Comparison of ENCODE assay signal across 14 cellular contexts in the genomic region with DNA sequence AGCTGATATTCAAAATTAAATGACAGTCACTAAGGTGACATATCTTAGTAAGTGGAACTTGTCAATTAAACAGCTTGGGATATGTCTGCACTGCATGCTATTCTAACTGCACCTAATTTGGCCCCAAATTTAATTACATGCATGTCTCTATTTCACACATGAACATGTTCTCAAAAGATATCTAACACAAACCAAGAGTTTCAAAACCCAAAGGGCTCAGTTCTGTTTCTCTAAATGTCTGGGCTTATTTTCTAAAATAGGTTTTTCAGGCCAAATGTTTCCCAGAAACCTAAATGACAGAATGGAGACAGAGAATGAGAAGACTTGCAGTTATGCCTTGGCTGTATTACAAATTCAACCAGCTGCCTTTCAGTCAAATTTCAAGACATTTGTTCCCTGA. TPM values are rescaled to one million over a fixed set of nuclear protein-coding genes. Genes with fewer than 3 reads are reported as not detected.
DNase-seq lines count a peak whose midpoint lies in the region; ATAC-seq and TF ChIP-seq lines count a peak whose summit lies in the region.
"Had no signal": no experiment of that assay in that cellular context is flagged by ENCODE, and none has a peak within 500 bp of the region (broad histone marks: within the 10 kb centered on the region; RNA-seq: fewer than 3 reads in every experiment).

No MANE protein-coding gene starts in this region.

- no peak for DNase-seq in stimulated activated naive CD8-positive, alpha-beta T cell treated with anti-CD3 and anti-CD28 coated beads, Interleukin-15, amount 100 ng/mL, for 72 hours
- no peak for DNase-seq in stimulated activated naive CD8-positive, alpha-beta T cell treated with anti-CD3 and anti-CD28 coated beads, Interleukin-15, Interleukin-2, amounts not matched to agents 100 U/mL and 50 U/mL, for 24 hours
- DNase-seq in natural killer cell (no peak), SK-N-DZ (ENCODE audit: low spot score) (no peak)
- DNase-seq: BE2C; CD4-positive, alpha-beta memory T cell; DMS79; H7 had no signal

- TF ChIP-seq CTCF in OCI-LY3 (IDR thresholded peaks at IDR 0.05; ENCODE audit: low read depth, low read length) = no peak
- no peak for TF ChIP-seq CTCF in natural killer cell (IDR thresholded peaks at IDR 0.05)

- peak overlapping the region; percentile 48 for H3K4me2 ChIP-seq in OCI-LY3 (ENCODE audit: low read length)
- H3K4me2 ChIP-seq: A549, GM23338 had no signal

- H3K79me2 ChIP-seq in OCI-LY3 (ENCODE audit: low read length) = peaks cover 46% of the 10 kb centered on the region

- no peaks in the 10 kb centered on the region for H3K27me3 ChIP-seq in OCI-LY3 (ENCODE audit: low read depth, low read length)
- H3K27me3 ChIP-seq: BE2C had no signal

- no peaks in the 10 kb centered on the region for H3K9me3 Mint-ChIP-seq in stimulated activated naive CD8-positive, alpha-beta T cell treated with anti-CD3 and anti-CD28 coated beads, Interleukin-15, amount 100 ng/mL, for 72 hours
- H3K9me3 Mint-ChIP-seq in natural killer cell = no peaks in the 10 kb centered on the region
- H3K9me3 Mint-ChIP-seq: CD4-positive, alpha-beta memory T cell; GM23338 had no signal

- H4K20me1 ChIP-seq in OCI-LY3 (ENCODE audit: insufficient read depth, low read length) = no peaks in the 10 kb centered on the region

- H3K9ac ChIP-seq in OCI-LY3 (ENCODE audit: low read length) = peak overlapping the region; percentile 56

- H3K4me1 Mint-ChIP-seq in stimulated activated naive CD8-positive, alpha-beta T cell treated with anti-CD3 and anti-CD28 coated beads, Interleukin-15, amount 100 ng/mL, for 72 hours = peaks cover 37% of the 10 kb centered on the region
- peaks cover 25 to 31% of the 10 kb centered on the region in 2 donors for H3K4me1 Mint-ChIP-seq in natural killer cell
- H3K4me1 Mint-ChIP-seq: GM23338 had no signal

- peaks cover 8% of the 10 kb centered on the region for H3K36me3 Mint-ChIP-seq in natural killer cell

- peak overlapping the region; percentile 91 for H3K27ac ChIP-seq in OCI-LY3 (ENCODE audit: low read length)
- H3K27ac ChIP-seq: A549, C4-2B, HL-60 had no signal

- no peaks in the 10 kb centered on the region for H3K27me3 Mint-ChIP-seq in stimulated activated naive CD8-positive, alpha-beta T cell treated with anti-CD3 and anti-CD28 coated beads, Interleukin-15, amount 100 ng/mL, for 72 hours
- H3K27me3 Mint-ChIP-seq in natural killer cell (ENCODE audit: low read depth in 2 of 2) = no peaks in the 10 kb centered on the region
- H3K27me3 Mint-ChIP-seq: CD4-positive, alpha-beta memory T cell had no signal

- H3K27ac Mint-ChIP-seq in stimulated activated naive CD8-positive, alpha-beta T cell treated with anti-CD3 and anti-CD28 coated beads, Interleukin-15, amount 100 ng/mL, for 72 hours = no peak overlapping the region
- H3K27ac Mint-ChIP-seq in natural killer cell = peak overlapping the region; percentile 47 to 98
- H3K27ac Mint-ChIP-seq: CD4-positive, alpha-beta memory T cell; GM23338 had no signal

- no peak overlapping the region for H2AFZ ChIP-seq in OCI-LY3 (ENCODE audit: low read depth, low read length)
- H2AFZ ChIP-seq: GM23338 had no signal

- H3K9me3 ChIP-seq in OCI-LY3 (ENCODE audit: insufficient read depth, low read length) = no peaks in the 10 kb centered on the region
- H3K9me3 ChIP-seq: A549, BE2C had no signal

- ATAC-seq in stimulated activated naive CD8-positive, alpha-beta T cell treated with anti-CD3 and anti-CD28 coated beads, Interleukin-15, amount 100 ng/mL, for 72 hours = peak; percentile 70
- ATAC-seq in stimulated activated naive CD8-positive, alpha-beta T cell treated with anti-CD3 and anti-CD28 coated beads, Interleukin-15, Interleukin-2, amounts not matched to agents 100 U/mL and 50 U/mL, for 24 hours = no peak
- no peak for ATAC-seq in natural killer cell
- ATAC-seq in GM21529 (IDR thresholded peaks at IDR 0.05; ENCODE audit: unreplicated experiment) = no peak
- ATAC-seq: A549, GM23338 had no signal

- peaks cover 63% of the 10 kb centered on the region for H3K4me1 ChIP-seq in OCI-LY3 (ENCODE audit: low read length)
- H3K4me1 ChIP-seq: BE2C had no signal

- peaks cover 34% of the 10 kb centered on the region for H3K36me3 ChIP-seq in OCI-LY3 (replicated peaks; ENCODE audit: low read depth, low read length)
- H3K36me3 ChIP-seq: BE2C had no signal

- intact Hi-C loops in natural killer cell (cut with micrococcal nuclease) = no loop called here

- H3K4me3 ChIP-seq in OCI-LY3 (ENCODE audit: low read length) = peak overlapping the region; percentile 4; the same call in 1 of the 2 replicates
- H3K4me3 ChIP-seq: A549, GM23338 had no signal

- H3K4me3 Mint-ChIP-seq in stimulated activated naive CD8-positive, alpha-beta T cell treated with anti-CD3 and anti-CD28 coated beads, Interleukin-15, amount 100 ng/mL, for 72 hours = peak overlapping the region in 1 of 2 donors; percentile 19
- no peak overlapping the region for H3K4me3 Mint-ChIP-seq in natural killer cell
- H3K4me3 Mint-ChIP-seq: CD4-positive, alpha-beta memory T cell; GM23338 had no signal

RNA-seq across cellular contexts. Expression of gene RAB29, which starts 11.3 kb away (rescaled TPM):
- total RNA-seq in natural killer cell = 100 to 1,000 TPM in 1 of 3 donors, 10 to 100 TPM in 2; 69.0 to 120 (median 95.1) TPM
- polyA plus RNA-seq in SK-N-DZ (2014; cell fraction: cytosol; rRNA removed) = 7.1 and 8.1 TPM in 2 replicates
- polyA plus RNA-seq in SK-N-DZ (2014; cell fraction: nucleus; rRNA removed) = 2.1 and 3.7 TPM in 2 replicates

RNA-seq across cellular contexts. Expression of gene NUCKS1, which starts 14.0 kb away (rescaled TPM):
- 100 to 1,000 TPM in 2 of 3 donors, 10 to 100 TPM in 1; 89.2 to 113 (median 103) TPM for total RNA-seq in natural killer cell
- polyA plus RNA-seq in SK-N-DZ (2014; cell fraction: cytosol; rRNA removed) = 111 TPM in 2 replicates
- polyA plus RNA-seq in SK-N-DZ (2014; cell fraction: nucleus; rRNA removed) = 39.0 and 45.0 TPM in 2 replicates

RNA-seq across cellular contexts. Expression of gene SLC41A1, which starts 49.0 kb away (rescaled TPM):
- total RNA-seq in natural killer cell = 10 to 100 TPM; 35.3 to 47.1 (median 39.5) TPM
- 8.5 and 9.3 TPM in 2 replicates for polyA plus RNA-seq in SK-N-DZ (2014; cell fraction: cytosol; rRNA removed)
- 14.0 and 28.6 TPM in 2 replicates for polyA plus RNA-seq in SK-N-DZ (2014; cell fraction: nucleus; rRNA removed)

Comparison
In these comparisons a context has a peak if more than half of its experiments do, and no peak if none do; other contexts are left out.
1. H3K27ac Mint-ChIP-seq: peak in natural killer cell (2 of 2); none in stimulated activated naive CD8-positive, alpha-beta T cell treated with anti-CD3 and anti-CD28 coated beads, Interleukin-15, amount 100 ng/mL, for 72 hours (0 of 2).